In the genomic region with DNA sequence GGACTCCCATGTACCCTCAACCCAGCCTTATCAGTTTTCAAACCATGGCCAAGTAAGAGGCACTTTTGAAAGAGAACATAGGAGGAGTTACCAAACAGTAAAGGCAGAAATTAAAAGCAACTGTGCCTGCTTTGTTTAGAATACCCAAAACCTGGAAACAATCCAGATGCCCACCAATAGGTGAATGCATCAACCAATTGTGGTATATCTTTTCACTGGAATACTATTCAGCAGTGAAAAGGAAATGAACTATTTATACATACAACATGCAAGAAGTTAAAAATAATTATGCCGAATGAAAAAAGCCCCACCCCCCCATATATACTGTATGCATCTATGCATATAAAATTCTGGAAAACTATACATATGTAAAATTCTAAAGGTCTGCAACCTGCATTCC, we compare ENCODE assay signal across 1 cellular context.
TF ChIP-seq lines count a peak whose summit lies in the region.

No MANE protein-coding gene starts in this region.

TF ChIP-seq in SK-N-SH, 30 proteins besides CTCF, POLR2A, EP300 and RAD21 (continued from another document):
- TF ChIP-seq, protein P1, sequence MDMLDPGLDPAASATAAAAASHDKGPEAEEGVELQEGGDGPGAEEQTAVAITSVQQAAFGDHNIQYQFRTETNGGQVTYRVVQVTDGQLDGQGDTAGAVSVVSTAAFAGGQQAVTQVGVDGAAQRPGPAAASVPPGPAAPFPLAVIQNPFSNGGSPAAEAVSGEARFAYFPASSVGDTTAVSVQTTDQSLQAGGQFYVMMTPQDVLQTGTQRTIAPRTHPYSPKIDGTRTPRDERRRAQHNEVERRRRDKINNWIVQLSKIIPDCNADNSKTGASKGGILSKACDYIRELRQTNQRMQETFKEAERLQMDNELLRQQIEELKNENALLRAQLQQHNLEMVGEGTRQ (IDR thresholded peaks at IDR 0.05; ENCODE audit: borderline replicate concordance, low read depth, low read length) = no peak
- TF ChIP-seq EZH2phosphoT487 (IDR thresholded peaks at IDR 0.05; ENCODE audit: borderline replicate concordance, low read depth) (no peak), RCOR1 (IDR thresholded peaks at IDR 0.05; ENCODE audit: low read length) (no peak), SIN3A (IDR thresholded peaks at IDR 0.05; ENCODE audit: borderline replicate concordance, low read depth, low read length) (no peak), NFIC (IDR thresholded peaks at IDR 0.05; ENCODE audit: borderline replicate concordance) (no peak), FOSL2 (IDR thresholded peaks at IDR 0.05; ENCODE audit: borderline replicate concordance, low read depth) (no peak), GABPA (IDR thresholded peaks at IDR 0.05; ENCODE audit: low read depth) (no peak), NRF1 (IDR thresholded peaks at IDR 0.05; ENCODE audit: low read depth, low read length) (no peak)
TF ChIP-seq in SK-N-SH: peak in this region for 0.
